7 cellular contexts compared by ENCODE assay signal in genomic region chr11:3476084-3476910, GRCh38.
DNase-seq lines count a peak whose midpoint lies in the region; ATAC-seq, FAIRE-seq and TF ChIP-seq lines count a peak whose summit lies in the region.
"Not testable (repeated sequence)": the region's sequence is repeated elsewhere in the genome, so short reads cannot be mapped to it uniquely, and the experiment has no call there.

No MANE protein-coding gene starts in this region.

- not testable (repeated sequence) for ATAC-seq in PC-3, GM12878, right lobe of liver

- not testable (repeated sequence) for FAIRE-seq in GM12878 (lab: Jason Lieb, UNC)

- SMC1A ChIA-PET in GM12878 (lab: Charles Lee; ENCODE audit: uncharacterized antibody, unreplicated experiment): interaction anchor here (0.5 to 1.4 kb wide), 3 partner anchors 13 to 213 kb away, joined by 3 to 4 read pairs (median 3); no protein-coding TSS in a partner anchor

- not testable (repeated sequence) for H4K20me1 ChIP-seq in PC-3 (ENCODE audit: low read length); GM12878 (ENCODE audit: control insufficient read depth, insufficient read depth)

- H3K27ac ChIP-seq in PC-3 (ENCODE audit: low read length); GM12878 (ENCODE audit: control insufficient read depth, insufficient read depth); right lobe of liver: not testable (repeated sequence)
- peak overlapping the region; percentile 79 to 80 for H3K27ac ChIP-seq in prostate gland

- not testable (repeated sequence) for H3K9me2 ChIP-seq in PC-3 (replicated peaks; ENCODE audit: low read length)

- peak; percentile 5 for DNase-seq in DMS79 treated with DMSO at 0.1 percent for 48 hours (lab: John Stamatoyannopoulos, UW)
- DNase-seq in PC-3; GM12878 (ENCODE audit: low read depth, low spot score); epithelial cell of proximal tubule (ENCODE audit: low read depth); right lobe of liver; prostate gland (ENCODE audit: low spot score): not testable (repeated sequence)

- POLR2A ChIA-PET in PC-3 (lab: Charles Lee; ENCODE audit: unreplicated experiment); GM12878 (lab: Charles Lee): not testable (repeated sequence)

- TF ChIP-seq CTCF in PC-3 (conservative IDR thresholded peaks at IDR 0.05; ENCODE audit: low read depth, low read length) (peak; percentile 38; the same call in 1 of the 2 replicates), GM12878 (IDR thresholded peaks at IDR 0.05 in 2 of 3, conservative IDR thresholded peaks at IDR 0.05 in 1 of 3; ENCODE audit: control insufficient read depth in 2 of 3, extremely low read depth in 1 of 3, insufficient read depth in 1 of 3, low read depth in 3 of 3, low read length in 3 of 3) (peak in 2 of 3 experiments; percentile 15 to 25; a peak in 2 of 6 replicates), epithelial cell of proximal tubule (conservative IDR thresholded peaks at IDR 0.05; ENCODE audit: low read depth, low read length) (peak; percentile 43), right lobe of liver (IDR thresholded peaks at IDR 0.05) (peak in 3 of 4 donors; percentile 17 to 26 (median 24)), prostate gland (IDR thresholded peaks at IDR 0.05) (peak in 2 of 4 experiments; percentile 7 to 43)

- intact Hi-C loops in PC-3 (cut with micrococcal nuclease); GM12878 (cut with micrococcal nuclease; ENCODE audit: unreplicated experiment); right lobe of liver (cut with DNase I); prostate gland (cut with DNase I): not testable (repeated sequence)

- H3F3A ChIP-seq in PC-3 (ENCODE audit: low read length, unreplicated experiment): not testable (repeated sequence)

- H3K4me2 ChIP-seq in PC-3 (ENCODE audit: low read length): peak overlapping the region; percentile 65
- not testable (repeated sequence) for H3K4me2 ChIP-seq in GM12878 (ENCODE audit: control insufficient read depth, insufficient read depth)

- not testable (repeated sequence) for TF ChIP-seq POLR2A in GM12878 (IDR thresholded peaks at IDR 0.05; ENCODE audit: low read depth, low read length); right lobe of liver (IDR thresholded peaks at IDR 0.05); prostate gland (IDR thresholded peaks at IDR 0.05)

- TF ChIP-seq RAD21 in Ishikawa (IDR thresholded peaks at IDR 0.05; ENCODE audit: low read depth): peak; percentile 29; the same call in 1 of the 2 replicates
- TF ChIP-seq RAD21 in GM12878 (IDR thresholded peaks at IDR 0.05; ENCODE audit: insufficient read depth, low read depth, low read length): peak; percentile 23; the same call in 1 of the 2 replicates

- H3K79me2 ChIP-seq in PC-3 (ENCODE audit: low read length); GM12878 (ENCODE audit: control insufficient read depth, insufficient read depth, low read length): not testable (repeated sequence)

- in situ Hi-C loops in GM12878 (cut with MboI): not testable (repeated sequence)

- H3K9ac ChIP-seq in PC-3 (ENCODE audit: low read length); GM12878 (ENCODE audit: control insufficient read depth, insufficient read depth, low read length): not testable (repeated sequence)

- H2AFZ ChIP-seq in PC-3 (ENCODE audit: low read length): peak overlapping the region; percentile 42; the same call in 1 of the 2 replicates
- not testable (repeated sequence) for H2AFZ ChIP-seq in GM12878 (ENCODE audit: control insufficient read depth, low read depth, low read length)

- H3K36me3 ChIP-seq in PC-3 (ENCODE audit: low read depth, low read length); GM12878 (ENCODE audit: control insufficient read depth in 2 of 2, insufficient read depth in 2 of 2, low read length in 1 of 2); right lobe of liver; prostate gland: not testable (repeated sequence)

- BruUV-seq in PC-3 (replicated peaks; lab: Mats Ljungman, UMichigan); GM12878 (replicated peaks; lab: Mats Ljungman, UMichigan): not testable (repeated sequence)

- CTCF ChIA-PET in PC-3 (lab: Charles Lee): not testable (repeated sequence)
- CTCF ChIA-PET in GM12878 (lab: Yijun Ruan, JAX): interaction anchor here (1.0 to 2.5 kb wide), 7 partner anchors 87 to 333 kb away, joined by 3 to 23 read pairs (median 7); no protein-coding TSS in a partner anchor

- RAD21 ChIA-PET in GM12878 (lab: Charles Lee; ENCODE audit: unreplicated experiment): interaction anchor here (1.3 kb wide), 1 partner anchor 138 kb away, joined by 4 read pairs; no protein-coding TSS in a partner anchor

- peak overlapping the region; percentile 49; the same call in 1 of the 2 replicates for H3K4me3 ChIP-seq in PC-3 (ENCODE audit: low read length)
- not testable (repeated sequence) for H3K4me3 ChIP-seq in GM12878; epithelial cell of proximal tubule (ENCODE audit: low read depth, low read length); right lobe of liver
- H3K4me3 ChIP-seq in prostate gland: peak overlapping the region; percentile 18 to 20

- H3K9me3 ChIP-seq in PC-3 (ENCODE audit: low read length); GM12878 (replicated peaks; ENCODE audit: control insufficient read depth, insufficient read depth, low read length); right lobe of liver; prostate gland: not testable (repeated sequence)

- not testable (repeated sequence) for H3K27me3 ChIP-seq in PC-3 (ENCODE audit: low read length); GM12878 (replicated peaks in 1 of 2; ENCODE audit: control insufficient read depth in 2 of 2, insufficient read depth in 2 of 2, low read length in 1 of 2); right lobe of liver; prostate gland (replicated peaks; ENCODE audit: insufficient read depth)

- TF ChIP-seq EP300 in Ishikawa (IDR thresholded peaks at IDR 0.05; ENCODE audit: borderline replicate concordance); GM12878 (IDR thresholded peaks at IDR 0.05; ENCODE audit: borderline replicate concordance in 1 of 2, control insufficient read depth in 1 of 2, low read depth in 2 of 2, low read length in 2 of 2): not testable (repeated sequence)

- H3K4me1 ChIP-seq in PC-3 (ENCODE audit: insufficient read depth, low read length); GM12878 (ENCODE audit: control insufficient read depth, insufficient read depth, low read length); right lobe of liver; prostate gland (replicated peaks): not testable (repeated sequence)

- WGBS in GM12878 (ENCODE audit: insufficient coverage, insufficient replicate concordance, low lambda C conversion rate, missing lambda C conversion rate): 39% methylated on average over 26 of the region's 26 CpGs
- 37% methylated on average over 17 of the region's 26 CpGs for WGBS in right lobe of liver (ENCODE audit: insufficient coverage, low coverage, low lambda C conversion rate, missing lambda C conversion rate)
- WGBS in prostate gland: 48% methylated on average over 26 of the region's 26 CpGs

TF ChIP-seq in Ishikawa, 13 proteins besides CTCF, POLR2A, EP300 and RAD21:
- TF ChIP-seq, protein P1, sequence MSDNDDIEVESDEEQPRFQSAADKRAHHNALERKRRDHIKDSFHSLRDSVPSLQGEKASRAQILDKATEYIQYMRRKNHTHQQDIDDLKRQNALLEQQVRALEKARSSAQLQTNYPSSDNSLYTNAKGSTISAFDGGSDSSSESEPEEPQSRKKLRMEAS (IDR thresholded peaks at IDR 0.05): 0 out of 2 replicates have a peak, but pooled peaks have one; percentile 17
